ENCODE assay signal across 24 cellular contexts in the genomic region with DNA sequence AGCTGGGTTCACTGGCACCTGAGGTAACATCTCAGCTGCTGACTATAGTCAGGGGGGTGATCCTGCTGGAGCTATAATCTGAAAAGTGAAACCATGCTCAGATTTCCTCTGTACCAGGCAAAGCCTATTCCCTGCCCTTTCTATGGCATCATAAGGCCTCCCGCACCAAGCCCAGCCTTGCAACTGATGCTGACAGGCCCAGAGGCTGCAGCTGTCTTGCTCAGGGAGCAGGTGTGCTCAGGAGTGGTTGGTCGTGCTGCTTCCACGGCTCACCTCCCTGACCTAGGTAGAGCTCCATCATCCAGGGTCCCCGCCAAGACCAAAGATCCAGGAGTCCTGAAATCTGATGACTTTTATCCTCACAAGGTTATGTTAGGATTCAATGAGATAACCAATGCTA.
DNase-seq lines count a peak whose midpoint lies in the region; ATAC-seq and TF ChIP-seq lines count a peak whose summit lies in the region.
"Had no signal": no experiment of that assay in that cellular context is flagged by ENCODE, and none has a peak within 500 bp of the region (broad histone marks: within the 10 kb centered on the region; RNA-seq: fewer than 3 reads in every experiment).

No MANE protein-coding gene starts in this region.

- intact Hi-C loops in thyroid gland (cut with DNase I): no loop called here

- no peaks in the 10 kb centered on the region for H4K20me1 ChIP-seq in Karpas-422 (ENCODE audit: insufficient read depth, low read depth, low read length)

- H3K9ac ChIP-seq in Karpas-422 (ENCODE audit: low read length) (peak overlapping the region; percentile 73), skeletal muscle satellite cell (ENCODE audit: low read depth, low read length) (no peak overlapping the region)

- no peak for ATAC-seq in GM21717 (IDR thresholded peaks at IDR 0.05; ENCODE audit: unreplicated experiment)
- ATAC-seq: GM23338; Panc1; stimulated activated naive B cell treated with anti-CD40 and anti-IgM and Interleukin-4, amounts not matched to agents 10 μg/mL and 1 μg/mL and 100 μg/mL, for 72 hours; T-cell had no signal

- no peaks in the 10 kb centered on the region for H3K9me2 ChIP-seq in Karpas-422 (replicated peaks; ENCODE audit: insufficient read depth, low read length)

- 90 to 91% methylated on average over 2 to 3 of the region's 4 CpGs for WGBS in thyroid gland, 2 donors

- no peaks in the 10 kb centered on the region for H3K36me3 ChIP-seq in Karpas-422 (ENCODE audit: insufficient read depth, low read length)
- peaks cover 3% of the 10 kb centered on the region for H3K36me3 ChIP-seq in skeletal muscle satellite cell (ENCODE audit: insufficient read depth, low read length)
- H3K36me3 ChIP-seq in effector memory CD4-positive, alpha-beta T cell (ENCODE audit: control insufficient read depth, insufficient read depth, low read length): no peaks in the 10 kb centered on the region
- H3K36me3 ChIP-seq in thyroid gland: no peaks in the 10 kb centered on the region
- H3K36me3 ChIP-seq: neutrophil, SJCRH30, transverse colon had no signal

- no peak for DNase-seq in Karpas-422
- DNase-seq in NCI-H69 (lab: John Stamatoyannopoulos, UW): peak; percentile 25
- DNase-seq in effector memory CD4-positive, alpha-beta T cell: no peak
- DNase-seq in thyroid gland: no peak
- DNase-seq: activated CD4-positive, alpha-beta T cell treated with anti-CD3 and anti-CD28 coated beads, Interleukin-2, amount 50 U/mL, for 48 hours; activated CD4-positive, CD25-positive, alpha-beta regulatory T cell; activated CD8-positive, alpha-beta memory T cell treated with anti-CD3 and anti-CD28 coated beads, Interleukin-2, amount 50 U/mL, for 4 hours; CD4-positive, alpha-beta memory T cell; GDM1; NCI-H2081 treated with DMSO at 0.1 percent for 48 hours; NCI-H510A treated with DMSO at 0.1 percent for 48 hours; stimulated activated CD4-positive, alpha-beta T cell treated with anti-CD3 and anti-CD28 coated beads, Interleukin-4, amount 100 ng/mL, for 1 hour; stimulated activated naive B cell treated with anti-CD40 and anti-IgM and Interleukin-4, amounts not matched to agents 10 μg/mL and 1 μg/mL and 100 μg/mL, for 72 hours; T-cell; transverse colon had no signal

- no peak for TF ChIP-seq CTCF in thyroid gland (IDR thresholded peaks at IDR 0.05)

- no peak overlapping the region for H2AFZ ChIP-seq in Karpas-422 (ENCODE audit: low read length)
- H2AFZ ChIP-seq: GM23338 had no signal

- H3K4me1 ChIP-seq in Karpas-422 (ENCODE audit: low read length): peaks cover 100% of the 10 kb centered on the region
- peaks cover 34% of the 10 kb centered on the region for H3K4me1 ChIP-seq in skeletal muscle satellite cell (ENCODE audit: control insufficient read depth, insufficient read depth, low read length)
- H3K4me1 ChIP-seq in effector memory CD4-positive, alpha-beta T cell (ENCODE audit: control insufficient read depth, insufficient read depth, low read length, poor library complexity, severe bottlenecking): no peaks in the 10 kb centered on the region
- H3K4me1 ChIP-seq in thyroid gland: peaks cover 7 to 20% of the 10 kb centered on the region in 2 donors
- H3K4me1 ChIP-seq: SJCRH30, transverse colon had no signal

- H3K27ac ChIP-seq in Karpas-422 (ENCODE audit: low read length) (peak overlapping the region; percentile 100), layer of hippocampus (ENCODE audit: low read depth, low read length) (peak overlapping the region; percentile 62), thyroid gland (no peak overlapping the region)
- H3K27ac ChIP-seq in effector memory CD4-positive, alpha-beta T cell (ENCODE audit: insufficient read depth, low read length, poor library complexity, severe bottlenecking): no peak overlapping the region
- H3K27ac ChIP-seq: neutrophil, SJCRH30, transverse colon had no signal

- H3K9me3 ChIP-seq in Karpas-422 (ENCODE audit: low read length) (no peaks in the 10 kb centered on the region), skeletal muscle satellite cell (replicated peaks; ENCODE audit: low read length) (no peaks in the 10 kb centered on the region), thyroid gland (no peaks in the 10 kb centered on the region)
- H3K9me3 ChIP-seq in effector memory CD4-positive, alpha-beta T cell (ENCODE audit: control insufficient read depth, low read length): no peaks in the 10 kb centered on the region
- H3K9me3 ChIP-seq: MG63, neutrophil, SJCRH30, transverse colon had no signal

- H3K4me3 ChIP-seq in Karpas-422 (ENCODE audit: low read length) (0 out of 2 replicates have a peak overlapping the region, but pooled peaks have one; percentile 19), skeletal muscle satellite cell (ENCODE audit: low read length) (no peak overlapping the region), thyroid gland (replicated peaks in 1 of 3) (no peak overlapping the region)
- H3K4me3 ChIP-seq in effector memory CD4-positive, alpha-beta T cell (ENCODE audit: insufficient read depth, low read depth, low read length, poor library complexity, severe bottlenecking): no peak overlapping the region
- H3K4me3 ChIP-seq: GM23338, lung, MG63, SJCRH30, transverse colon had no signal

- no peak for TF ChIP-seq POLR2A in thyroid gland (IDR thresholded peaks at IDR 0.05)

- H3K4me2 ChIP-seq in Karpas-422 (ENCODE audit: low read depth, low read length, poor library complexity, severe bottlenecking) (peak overlapping the region; percentile 51), skeletal muscle satellite cell (ENCODE audit: low read length) (peak overlapping the region; percentile 5)
- H3K4me2 ChIP-seq: GM23338 had no signal

- no peaks in the 10 kb centered on the region for H3K27me3 ChIP-seq in Karpas-422 (ENCODE audit: low read length)
- peaks cover 2% of the 10 kb centered on the region for H3K27me3 ChIP-seq in layer of hippocampus (ENCODE audit: control insufficient read depth, insufficient read depth, low read length)
- peaks cover 5% of the 10 kb centered on the region for H3K27me3 ChIP-seq in skeletal muscle satellite cell (ENCODE audit: control insufficient read depth, insufficient read depth, low read length)
- H3K27me3 ChIP-seq in effector memory CD4-positive, alpha-beta T cell (replicated peaks; ENCODE audit: control insufficient read depth, insufficient read depth, low read length, poor library complexity, severe bottlenecking): no peaks in the 10 kb centered on the region
- H3K27me3 ChIP-seq in thyroid gland: no peaks in the 10 kb centered on the region
- H3K27me3 ChIP-seq: MG63, SJCRH30 had no signal

- no peaks in the 10 kb centered on the region for H3K79me2 ChIP-seq in Karpas-422 (ENCODE audit: low read length)

Comparison
In these comparisons a context has a peak if more than half of its experiments do, and no peak if none do; other contexts are left out.
1. H3K27ac ChIP-seq: peak in Karpas-422 (single experiment) and layer of hippocampus (single experiment); none in effector memory CD4-positive, alpha-beta T cell (single experiment) and thyroid gland (0 of 3).